8 cellular contexts compared by ENCODE assay signal in genomic region chr16:10385725-10386516, GRCh38. TPM values are rescaled to one million over a fixed set of nuclear protein-coding genes. Genes with fewer than 3 reads are reported as not detected.
DNase-seq lines count a peak whose midpoint lies in the region; ATAC-seq, FAIRE-seq and TF ChIP-seq lines count a peak whose summit lies in the region.

A gene with protein sequence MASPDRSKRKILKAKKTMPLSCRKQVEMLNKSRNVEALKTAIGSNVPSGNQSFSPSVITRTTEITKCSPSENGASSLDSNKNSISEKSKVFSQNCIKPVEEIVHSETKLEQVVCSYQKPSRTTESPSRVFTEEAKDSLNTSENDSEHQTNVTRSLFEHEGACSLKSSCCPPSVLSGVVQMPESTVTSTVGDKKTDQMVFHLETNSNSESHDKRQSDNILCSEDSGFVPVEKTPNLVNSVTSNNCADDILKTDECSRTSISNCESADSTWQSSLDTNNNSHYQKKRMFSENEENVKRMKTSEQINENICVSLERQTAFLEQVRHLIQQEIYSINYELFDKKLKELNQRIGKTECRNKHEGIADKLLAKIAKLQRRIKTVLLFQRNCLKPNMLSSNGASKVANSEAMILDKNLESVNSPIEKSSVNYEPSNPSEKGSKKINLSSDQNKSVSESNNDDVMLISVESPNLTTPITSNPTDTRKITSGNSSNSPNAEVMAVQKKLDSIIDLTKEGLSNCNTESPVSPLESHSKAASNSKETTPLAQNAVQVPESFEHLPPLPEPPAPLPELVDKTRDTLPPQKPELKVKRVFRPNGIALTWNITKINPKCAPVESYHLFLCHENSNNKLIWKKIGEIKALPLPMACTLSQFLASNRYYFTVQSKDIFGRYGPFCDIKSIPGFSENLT (plus strand): TSS chr16:10386061. CDS start chr16:10430621, 44,560 bp downstream.

- H3K9ac ChIP-seq in astrocyte (ENCODE audit: low read length) = peak within 1 kb of the TSS; percentile 87

- peak within 1 kb of the TSS; percentile 81 for H3K4me3 ChIP-seq in astrocyte (ENCODE audit: insufficient read depth, low read depth, low read length)

- intact Hi-C loops in T-helper 2 cell treated with Interferon-gamma antibody and Interleukin-4, amounts not matched to agents 100 ng/mL and 5 ng/mL, for 36 hours (cut with micrococcal nuclease) = loop anchor here (5.0 kb wide), 3 partner anchors 121 to 491 kb away; partner anchors contain the start of genes CIITA and NUBP1

- H3K27me3 Mint-ChIP-seq in astrocyte (ENCODE audit: low read depth, unreplicated experiment) = no peaks in the 10 kb centered on the region

- no peak for FAIRE-seq in astrocyte (lab: Jason Lieb, UNC)

- H3K36me3 Mint-ChIP-seq in astrocyte (ENCODE audit: low read depth, unreplicated experiment) = peaks cover 2% of the 10 kb centered on the region

- H3K4me1 ChIP-seq in astrocyte (ENCODE audit: insufficient read depth, low read length) = peaks cover 4% of the 10 kb centered on the region

- no peaks in the 10 kb centered on the region for H3K9me3 ChIP-seq in astrocyte (ENCODE audit: insufficient read depth, low read depth, low read length)

- H3K4me2 ChIP-seq in astrocyte (ENCODE audit: low read length) = peak within 1 kb of the TSS; percentile 84

- ATAC-seq in GM19351 (IDR thresholded peaks at IDR 0.05; ENCODE audit: unreplicated experiment) (peak; percentile 92), HG03558 (IDR thresholded peaks at IDR 0.05; ENCODE audit: extremely low read depth, unreplicated experiment) (peak; percentile 79)

- TF ChIP-seq CTCF in astrocyte (IDR thresholded peaks at IDR 0.05; ENCODE audit: insufficient read depth, low read depth, low read length) = no peak

- H3K4me3 Mint-ChIP-seq in astrocyte (ENCODE audit: unreplicated experiment) = peak within 1 kb of the TSS; percentile 96

- H3K9me3 Mint-ChIP-seq in astrocyte (ENCODE audit: unreplicated experiment) = no peaks in the 10 kb centered on the region

- peak within 1 kb of the TSS; percentile 48 for H3K27ac Mint-ChIP-seq in astrocyte (ENCODE audit: unreplicated experiment)

- H3K79me2 ChIP-seq in astrocyte (ENCODE audit: insufficient read depth, low read length) = peaks cover 15% of the 10 kb centered on the region

- no peaks in the 10 kb centered on the region for H3K36me3 ChIP-seq in astrocyte (ENCODE audit: insufficient read depth, low read length)

- peak within 1 kb of the TSS; percentile 81 for H2AFZ ChIP-seq in astrocyte (ENCODE audit: low read depth, low read length)

- no peaks in the 10 kb centered on the region for H3K27me3 ChIP-seq in astrocyte (ENCODE audit: insufficient read depth, low read length)

- DNase-seq in AML-193 (lab: John Stamatoyannopoulos, UW) = peak; percentile 61 to 74
- peak; percentile 91 for DNase-seq in astrocyte (ENCODE audit: low read depth)
- peak; percentile 29 to 55 for DNase-seq in hippocampal formation (lab: John Stamatoyannopoulos, UW)
- peak; percentile 95 for DNase-seq in retina
- no peak for DNase-seq in NCI-H2081 (lab: John Stamatoyannopoulos, UW)

- H3K4me1 Mint-ChIP-seq in astrocyte (ENCODE audit: low read depth, unreplicated experiment) = peaks cover 6% of the 10 kb centered on the region

- H3K27ac ChIP-seq in astrocyte (ENCODE audit: low read depth, low read length) = peak within 1 kb of the TSS; percentile 56

- H4K20me1 ChIP-seq in astrocyte (ENCODE audit: insufficient read depth, low read length) = peaks cover 3% of the 10 kb centered on the region

RNA-seq across cellular contexts. Expression of the gene that starts here (rescaled TPM):
- 41.9 and 45.7 TPM in 2 replicates for total RNA-seq in T-helper 2 cell treated with Interferon-gamma antibody and Interleukin-4, amounts not matched to agents 100 ng/mL and 5 ng/mL, for 36 hours
- 6.6 and 8.6 TPM in 2 replicates for total RNA-seq in astrocyte

Comparison
In these comparisons a context has a peak if more than half of its experiments do, and no peak if none do; other contexts are left out.
1. DNase-seq: peak in AML-193 (2 of 2), astrocyte (single experiment), hippocampal formation (2 of 2) and retina (single experiment); none in NCI-H2081 (0 of 2).